Comparison of ENCODE assay signal across 1 cellular context in genomic region chr5:37197340-37198050, GRCh38.
TF ChIP-seq lines count a peak whose summit lies in the region.

No MANE protein-coding gene starts in this region.

TF ChIP-seq in GM12878, 131 proteins besides CTCF, POLR2A, EP300 and RAD21 (continued from another document):
- peak; percentile 44 for TF ChIP-seq DPF2 (IDR thresholded peaks at IDR 0.05)
- no peak for TF ChIP-seq SP1 (IDR thresholded peaks at IDR 0.05; ENCODE audit: low read depth, low read length)
- TF ChIP-seq FOXM1 (IDR thresholded peaks at IDR 0.05; ENCODE audit: low read depth, low read length): 0 out of 2 replicates have a peak, but pooled peaks have one; percentile 25
- peak; percentile 53 to 63; a peak in 2 of 4 replicates for TF ChIP-seq IKZF2 (IDR thresholded peaks at IDR 0.05)
